ENCODE assay signal across 19 cellular contexts in genomic region chr12:107501681-107502080, GRCh38.
DNase-seq lines count a peak whose midpoint lies in the region; ATAC-seq and TF ChIP-seq lines count a peak whose summit lies in the region.
"Had no signal": no experiment of that assay in that cellular context is flagged by ENCODE, and none has a peak within 500 bp of the region (broad histone marks: within the 10 kb centered on the region; RNA-seq: fewer than 3 reads in every experiment).

No MANE protein-coding gene starts in this region.

- H3K56ac ChIP-seq in IMR-90 (ENCODE audit: extremely low read depth, insufficient read depth, low read length), result no peak overlapping the region

- H3K4me2 ChIP-seq in IMR-90 (ENCODE audit: low read depth, low read length), result no peak overlapping the region
- H3K4me2 ChIP-seq: SK-N-SH had no signal

- no peaks in the 10 kb centered on the region for H3K27me3 Mint-ChIP-seq in activated T-cell treated with anti-CD3 and anti-CD28 coated beads, Interleukin-2, amount 50 U/mL, for 72 hours (ENCODE audit: low read depth)
- H3K27me3 Mint-ChIP-seq in activated T-cell treated with anti-CD3 and anti-CD28 coated beads, Interleukin-2, amount 50 U/mL, for 4 hours (ENCODE audit: low read depth), result no peaks in the 10 kb centered on the region
- H3K27me3 Mint-ChIP-seq: CD4-positive, CD25-positive, alpha-beta regulatory T cell had no signal

- no peak overlapping the region for H4K8ac ChIP-seq in IMR-90 (ENCODE audit: low read depth in 2 of 2, low read length in 2 of 2)

- no peak overlapping the region for H3K4me3 Mint-ChIP-seq in activated T-cell treated with anti-CD3 and anti-CD28 coated beads, Interleukin-2, amount 50 U/mL, for 72 hours
- H3K4me3 Mint-ChIP-seq in activated T-cell treated with anti-CD3 and anti-CD28 coated beads, Interleukin-2, amount 50 U/mL, for 4 hours, result no peak overlapping the region
- H3K4me3 Mint-ChIP-seq: CD4-positive, CD25-positive, alpha-beta regulatory T cell had no signal

- H2AK5ac ChIP-seq in IMR-90 (ENCODE audit: low read depth, low read length), result no peak overlapping the region

- dilution Hi-C loops in IMR-90 (cut with HindIII; ENCODE audit: low sequenced_read_pairs, unreplicated experiment), result no loop called here

- no peak for TF ChIP-seq RAD21 in IMR-90 (IDR thresholded peaks at IDR 0.05; ENCODE audit: low read length)

- no peak overlapping the region for H3K14ac ChIP-seq in IMR-90 (replicated peaks; ENCODE audit: low read depth, low read length)

- peak; percentile 19 to 44 for ATAC-seq in activated T-cell treated with anti-CD3 and anti-CD28 coated beads, Interleukin-2, amount 50 U/mL, for 72 hours (replicated peaks in 1 of 2)
- no peak for ATAC-seq in activated T-cell treated with anti-CD3 and anti-CD28 coated beads, Interleukin-2, amount 50 U/mL, for 4 hours
- ATAC-seq in IMR-90 (ENCODE audit: low read depth), result no peak
- peak; percentile 66 for ATAC-seq in stimulated activated naive CD8-positive, alpha-beta T cell treated with anti-CD3 and anti-CD28 coated beads, Interleukin-15, Interleukin-2, amounts not matched to agents 100 U/mL and 50 U/mL, for 24 hours
- no peak for ATAC-seq in HG03442 (IDR thresholded peaks at IDR 0.05; ENCODE audit: unreplicated experiment)
- ATAC-seq: HCT116 had no signal

- intact Hi-C loops in IMR-90 (cut with micrococcal nuclease), result no loop called here

- H2BK15ac ChIP-seq in IMR-90 (ENCODE audit: low read depth, low read length), result no peak overlapping the region

- H3K27ac Mint-ChIP-seq in activated T-cell treated with anti-CD3 and anti-CD28 coated beads, Interleukin-2, amount 50 U/mL, for 72 hours, result no peak overlapping the region

- no peak for TF ChIP-seq CTCF in IMR-90 (conservative IDR thresholded peaks at IDR 0.05; ENCODE audit: low read depth, low read length)

- WGBS in IMR-90 (ENCODE audit: extremely low coverage in 2 of 2, insufficient read length in 1 of 2), 2 experiments, result 100% methylated on average over 1 of the region's 4 CpGs; no CpG with 5 or more reads in 1 of the 2 experiments

- CTCF ChIA-PET in IMR-90 (lab: Yijun Ruan, JAX), result no interaction called here

- POLR2A ChIA-PET in IMR-90 (lab: Charles Lee; ENCODE audit: unreplicated experiment), result no interaction called here

- H3K23ac ChIP-seq in IMR-90 (ENCODE audit: low read depth, low read length), result no peak overlapping the region

- peak overlapping the region; percentile 46 for H2AFZ ChIP-seq in IMR-90 (replicated peaks; ENCODE audit: low read length, poor library complexity)

- H3K4me3 ChIP-seq in IMR-90 (ENCODE audit: insufficient read depth, low read depth, low read length), result no peak overlapping the region

- DNase-seq in activated T-cell treated with anti-CD3 and anti-CD28 coated beads, Interleukin-2, amount 50 U/mL, for 72 hours, result peak in 1 of 2 donors; percentile 4
- no peak for DNase-seq in activated T-cell treated with anti-CD3 and anti-CD28 coated beads, Interleukin-2, amount 50 U/mL, for 4 hours
- DNase-seq in IMR-90, result no peak
- peak; percentile 48 for DNase-seq in kidney tubule cell (ENCODE audit: low spot score)
- DNase-seq in stimulated activated naive CD8-positive, alpha-beta T cell treated with anti-CD3 and anti-CD28 coated beads, Interleukin-15, Interleukin-2, amounts not matched to agents 100 U/mL and 50 U/mL, for 24 hours, result no peak
- DNase-seq in stimulated activated CD4-positive, alpha-beta T cell treated with anti-CD3 and anti-CD28 coated beads, Interleukin-4, amount 100 ng/mL, for 4 hours, result no peak
- no peak for DNase-seq in NCI-H2227 (lab: John Stamatoyannopoulos, UW; ENCODE audit: unreplicated experiment)
- DNase-seq: CD4-positive, CD25-positive, alpha-beta regulatory T cell; Karpas-422; NCI-H1105; NCI-H146; NCI-H1930; NCI-H2107; NCI-H446; NCI-H524 treated with DMSO at 0.1 percent for 48 hours; NCI-H774; SK-N-SH had no signal

- no peak overlapping the region for H4K91ac ChIP-seq in IMR-90 (ENCODE audit: insufficient read depth, low read depth, low read length)

- no peak overlapping the region for H2AK9ac ChIP-seq in IMR-90 (replicated peaks; ENCODE audit: low read depth, low read length, poor library complexity)

- H3K18ac ChIP-seq in IMR-90 (ENCODE audit: low read depth, low read length), result no peak overlapping the region

- H3K4me1 Mint-ChIP-seq in activated T-cell treated with anti-CD3 and anti-CD28 coated beads, Interleukin-2, amount 50 U/mL, for 72 hours (ENCODE audit: low read depth), result peaks cover 19% of the 10 kb centered on the region
- H3K4me1 Mint-ChIP-seq in activated T-cell treated with anti-CD3 and anti-CD28 coated beads, Interleukin-2, amount 50 U/mL, for 4 hours (ENCODE audit: low read depth), result no peaks in the 10 kb centered on the region

- H2BK5ac ChIP-seq in IMR-90 (ENCODE audit: low read depth, low read length, poor library complexity, severe bottlenecking), result no peak overlapping the region

- H3K4ac ChIP-seq in IMR-90 (ENCODE audit: low read depth, low read length), result no peak overlapping the region

- no TSS peak for BruUV-seq in IMR-90 (replicated peaks; lab: Mats Ljungman, UMichigan)

- H4K20me1 ChIP-seq in IMR-90 (ENCODE audit: insufficient read depth, low read length), result no peaks in the 10 kb centered on the region

- no peaks in the 10 kb centered on the region for H3K79me1 ChIP-seq in IMR-90 (ENCODE audit: low read depth in 1 of 2, low read length in 2 of 2)

- in situ Hi-C loops in IMR-90 (cut with MboI; ENCODE audit: low sequenced_read_pairs), result no loop called here

- TF ChIP-seq POLR2A in IMR-90 (IDR thresholded peaks at IDR 0.05; ENCODE audit: low read depth, low read length), result no peak

- no peaks in the 10 kb centered on the region for H3K36me3 ChIP-seq in IMR-90 (ENCODE audit: control insufficient read depth, insufficient read depth, low read length)

- H3K9me3 ChIP-seq in IMR-90 (ENCODE audit: control insufficient read depth, insufficient read depth, low read length), result peaks cover 2% of the 10 kb centered on the region; the same call in 1 of the 2 replicates
- H3K9me3 ChIP-seq: SK-N-SH had no signal

- H4K5ac ChIP-seq in IMR-90 (ENCODE audit: low read depth, low read length), result no peak overlapping the region

- H2BK120ac ChIP-seq in IMR-90 (ENCODE audit: low read depth, low read length), result no peak overlapping the region

- no peak overlapping the region for H3K27ac ChIP-seq in IMR-90 (ENCODE audit: insufficient read depth, low read length)

- H3K9me3 Mint-ChIP-seq in activated T-cell treated with anti-CD3 and anti-CD28 coated beads, Interleukin-2, amount 50 U/mL, for 72 hours, result peaks cover 5 to 8% of the 10 kb centered on the region in 2 donors
- no peaks in the 10 kb centered on the region for H3K9me3 Mint-ChIP-seq in activated T-cell treated with anti-CD3 and anti-CD28 coated beads, Interleukin-2, amount 50 U/mL, for 4 hours

- peaks cover 4 to 7% of the 10 kb centered on the region in 2 donors for H3K36me3 Mint-ChIP-seq in activated T-cell treated with anti-CD3 and anti-CD28 coated beads, Interleukin-2, amount 50 U/mL, for 72 hours (ENCODE audit: insufficient read depth in 2 of 2)
- H3K36me3 Mint-ChIP-seq in activated T-cell treated with anti-CD3 and anti-CD28 coated beads, Interleukin-2, amount 50 U/mL, for 4 hours (ENCODE audit: insufficient read depth), result peaks cover 10% of the 10 kb centered on the region

- no peak overlapping the region for H2BK20ac ChIP-seq in IMR-90 (ENCODE audit: low read depth, low read length)

- no peak overlapping the region for H3K9ac ChIP-seq in IMR-90 (ENCODE audit: low read depth, low read length)
- H3K9ac ChIP-seq: SK-N-SH had no signal

- no peaks in the 10 kb centered on the region for H3K9me1 ChIP-seq in IMR-90 (ENCODE audit: insufficient read depth, low read length)

- no peaks in the 10 kb centered on the region for H3K4me1 ChIP-seq in IMR-90 (ENCODE audit: control insufficient read depth, insufficient read depth, low read length)

- H3K27me3 ChIP-seq in IMR-90 (ENCODE audit: control insufficient read depth, insufficient read depth, low read length), result no peaks in the 10 kb centered on the region

TF ChIP-seq in IMR-90, 13 proteins besides CTCF, POLR2A, EP300 and RAD21:
- TF ChIP-seq RFX5 (IDR thresholded peaks at IDR 0.05; ENCODE audit: low read depth, low read length) (no peak), CEBPB (IDR thresholded peaks at IDR 0.05; ENCODE audit: low read depth, low read length) (no peak), MXI1 (IDR thresholded peaks at IDR 0.05; ENCODE audit: borderline replicate concordance, low read depth, low read length) (no peak), FOS (IDR thresholded peaks at IDR 0.05; ENCODE audit: low read depth, low read length) (no peak), NFE2L2 (IDR thresholded peaks at IDR 0.05; ENCODE audit: low read depth, low read length) (no peak), CHD1 (IDR thresholded peaks at IDR 0.05; ENCODE audit: low read depth, low read length) (no peak), ELK1 (IDR thresholded peaks at IDR 0.05; ENCODE audit: borderline replicate concordance, low read depth, low read length) (no peak), BHLHE40 (IDR thresholded peaks at IDR 0.05; ENCODE audit: low read depth, low read length) (no peak), USF2 (IDR thresholded peaks at IDR 0.05; ENCODE audit: low read depth, low read length) (no peak), RCOR1 (IDR thresholded peaks at IDR 0.05; ENCODE audit: insufficient replicate concordance, low read length) (no peak), SMC3 (IDR thresholded peaks at IDR 0.05; ENCODE audit: low read depth, low read length) (no peak), MAFK (IDR thresholded peaks at IDR 0.05; ENCODE audit: low read depth, low read length) (no peak), MAZ (IDR thresholded peaks at IDR 0.05; ENCODE audit: borderline replicate concordance, low read depth, low read length) (no peak)

Comparison
In these comparisons a context has a peak if more than half of its experiments do, and no peak if none do; other contexts are left out.
1. ATAC-seq: peak in activated T-cell treated with anti-CD3 and anti-CD28 coated beads, Interleukin-2, amount 50 U/mL, for 72 hours (2 of 2) and stimulated activated naive CD8-positive, alpha-beta T cell treated with anti-CD3 and anti-CD28 coated beads, Interleukin-15, Interleukin-2, amounts not matched to agents 100 U/mL and 50 U/mL, for 24 hours (single experiment); none in activated T-cell treated with anti-CD3 and anti-CD28 coated beads, Interleukin-2, amount 50 U/mL, for 4 hours (0 of 2), IMR-90 (single experiment) and HG03442 (single experiment).